In genomic region chr10:102452672-102453340, GRCh38 we compare ENCODE assay signal across 9 cellular contexts. TPM values are rescaled to one million over a fixed set of nuclear protein-coding genes. Genes with fewer than 3 reads are reported as not detected.
DNase-seq lines count a peak whose midpoint lies in the region; ATAC-seq and TF ChIP-seq lines count a peak whose summit lies in the region.
"Had no signal": no experiment of that assay in that cellular context is flagged by ENCODE, and none has a peak within 500 bp of the region (broad histone marks: within the 10 kb centered on the region; RNA-seq: fewer than 3 reads in every experiment).

No MANE protein-coding gene starts in this region.

- H2AFZ ChIP-seq in OCI-LY7 (ENCODE audit: low read length): no peak overlapping the region

- CTCF ChIA-PET in OCI-LY7 (lab: Charles Lee; ENCODE audit: unreplicated experiment): interaction anchor here (0.6 kb wide), 1 partner anchor 911 kb away, joined by 3 read pairs; no protein-coding TSS in a partner anchor

- peak; percentile 71 to 82 for ATAC-seq in activated naive CD4-positive, alpha-beta T cell treated with anti-CD3 and anti-CD28 coated beads, Interleukin-2, amount 50 U/mL, for 72 hours
- peak; percentile 1 to 18 for ATAC-seq in right cardiac atrium
- ATAC-seq in GM18505 (IDR thresholded peaks at IDR 0.05; ENCODE audit: unreplicated experiment): no peak
- ATAC-seq: body of pancreas had no signal

- peak overlapping the region; percentile 87 to 99 (median 95); a peak in 21 of 22 replicates for H3K4me2 ChIP-seq in BLaER1 treated with 17β-estradiol and CSF1 and Interleukin-3, amounts not matched to agents 10 nM and 100 nM
- H3K4me2 ChIP-seq in OCI-LY7 (ENCODE audit: low read length): no peak overlapping the region

- peaks cover 0 to 6% (median 0%) of the 10 kb centered on the region in 11 experiments; a peak in 5 of 22 replicates for H4K20me1 ChIP-seq in BLaER1 treated with 17β-estradiol and CSF1 and Interleukin-3, amounts not matched to agents 10 nM and 100 nM
- no peaks in the 10 kb centered on the region for H4K20me1 ChIP-seq in OCI-LY7 (ENCODE audit: insufficient read depth, low read length)

- H3K27ac Mint-ChIP-seq in activated naive CD4-positive, alpha-beta T cell treated with anti-CD3 and anti-CD28 coated beads, Interleukin-2, amount 50 U/mL, for 72 hours: peak overlapping the region; percentile 86 to 92

- no peaks in the 10 kb centered on the region for H3K27me3 ChIP-seq in BLaER1 treated with 17β-estradiol and CSF1 and Interleukin-3, amounts not matched to agents 10 nM and 100 nM
- no peaks in the 10 kb centered on the region for H3K27me3 ChIP-seq in right cardiac atrium (ENCODE audit: control insufficient read depth, insufficient read depth)
- H3K27me3 ChIP-seq: body of pancreas had no signal

- peak overlapping the region in 4 of 10 experiments; percentile 81 to 98 (median 89); a peak in 4 of 20 replicates for H3K4me3 ChIP-seq in BLaER1 treated with 17β-estradiol and CSF1 and Interleukin-3, amounts not matched to agents 10 nM and 100 nM
- no peak overlapping the region for H3K4me3 ChIP-seq in right cardiac atrium (ENCODE audit: low read length)
- no peak overlapping the region for H3K4me3 ChIP-seq in OCI-LY7 (ENCODE audit: low read depth, low read length, poor library complexity, severe bottlenecking)
- H3K4me3 ChIP-seq: body of pancreas had no signal

- no peak for TF ChIP-seq CTCF in OCI-LY7 (conservative IDR thresholded peaks at IDR 0.05; ENCODE audit: low read length)

- DNase-seq in NOMO-1 treated with DMSO at 0.1 percent for 48 hours (lab: John Stamatoyannopoulos, UW; ENCODE audit: unreplicated experiment): peak; percentile 67
- DNase-seq in activated naive CD4-positive, alpha-beta T cell treated with anti-CD3 and anti-CD28 coated beads, Interleukin-2, amount 50 U/mL, for 72 hours (ENCODE audit: low spot score in 2 of 2): peak; percentile 68 to 90
- peak in 2 of 3 donors; percentile 43 to 60 for DNase-seq in right cardiac atrium
- DNase-seq in stimulated activated CD8-positive, alpha-beta memory T cell treated with anti-CD3 and anti-CD28 coated beads, Interleukin-12 subunit alpha, Interleukin-12 subunit beta, amount 100 ng/mL, for 24 hours (ENCODE audit: extremely low read depth): peak; percentile 38
- no peak for DNase-seq in NCI-H146 treated with DMSO at 0.1 percent for 48 hours (lab: John Stamatoyannopoulos, UW; ENCODE audit: unreplicated experiment)
- DNase-seq in OCI-LY7 (ENCODE audit: low spot score): no peak

- H3K9me2 ChIP-seq in OCI-LY7 (ENCODE audit: insufficient read depth, low read length): no peaks in the 10 kb centered on the region

- H3K9me3 Mint-ChIP-seq in activated naive CD4-positive, alpha-beta T cell treated with anti-CD3 and anti-CD28 coated beads, Interleukin-2, amount 50 U/mL, for 72 hours: no peaks in the 10 kb centered on the region

- BruUV-seq in OCI-LY7 (replicated peaks; lab: Mats Ljungman, UMichigan): no TSS peak

- no peaks in the 10 kb centered on the region for H3K9me3 ChIP-seq in BLaER1 treated with 17β-estradiol and CSF1 and Interleukin-3, amounts not matched to agents 10 nM and 100 nM (replicated peaks in 1 of 11)
- H3K9me3 ChIP-seq in right cardiac atrium (ENCODE audit: control insufficient read depth, low read length) (no peaks in the 10 kb centered on the region), OCI-LY7 (ENCODE audit: low read length) (no peaks in the 10 kb centered on the region)

- H3K9ac ChIP-seq in BLaER1 treated with 17β-estradiol and CSF1 and Interleukin-3, amounts not matched to agents 10 nM and 100 nM: peak overlapping the region in 10 of 11 experiments; percentile 19 to 93 (median 45); a peak in 13 of 22 replicates

- peaks cover 23 to 59% (median 44%) of the 10 kb centered on the region in 11 experiments for H3K36me3 ChIP-seq in BLaER1 treated with 17β-estradiol and CSF1 and Interleukin-3, amounts not matched to agents 10 nM and 100 nM
- H3K36me3 ChIP-seq in OCI-LY7 (ENCODE audit: insufficient read depth, low read length): peaks cover 47% of the 10 kb centered on the region

- no peak for TF ChIP-seq POLR2A in GM18505 (IDR thresholded peaks at IDR 0.05; ENCODE audit: borderline replicate concordance, extremely low read depth, insufficient read depth, insufficient read length)

- H3K27ac ChIP-seq in BLaER1 treated with 17β-estradiol and CSF1 and Interleukin-3, amounts not matched to agents 10 nM and 100 nM: peak overlapping the region; percentile 46 to 95 (median 81); a peak in 20 of 22 replicates
- H3K27ac ChIP-seq in right cardiac atrium (ENCODE audit: low read length) (peak overlapping the region; percentile 42), OCI-LY7 (ENCODE audit: low read depth, low read length, poor library complexity, severe bottlenecking) (no peak overlapping the region)

- WGBS in right cardiac atrium: 45% methylated on average over 3 of the region's 3 CpGs

- peaks cover 22 to 23% of the 10 kb centered on the region in 2 donors for H3K36me3 Mint-ChIP-seq in activated naive CD4-positive, alpha-beta T cell treated with anti-CD3 and anti-CD28 coated beads, Interleukin-2, amount 50 U/mL, for 72 hours

- POLR2A ChIA-PET in OCI-LY7 (lab: Charles Lee): interaction anchor here (4.3 kb wide), 1 partner anchor 9 kb away, joined by 49 read pairs; no protein-coding TSS in a partner anchor

- intact Hi-C loops in right cardiac atrium (cut with DNase I): no loop called here
- intact Hi-C loops in OCI-LY7 (cut with micrococcal nuclease; ENCODE audit: unreplicated experiment): loop anchor here (5.0 kb wide), 1 partner anchor 194 kb away; no protein-coding TSS in a partner anchor

- H3K79me2 ChIP-seq in OCI-LY7 (ENCODE audit: insufficient read depth, low read depth, low read length): peaks cover 13% of the 10 kb centered on the region

- peaks cover 26 to 79% (median 47%) of the 10 kb centered on the region in 10 experiments for H3K4me1 ChIP-seq in BLaER1 treated with 17β-estradiol and CSF1 and Interleukin-3, amounts not matched to agents 10 nM and 100 nM
- peaks cover 3% of the 10 kb centered on the region for H3K4me1 ChIP-seq in right cardiac atrium (ENCODE audit: control insufficient read depth, insufficient read depth, low read length)
- H3K4me1 ChIP-seq in OCI-LY7 (ENCODE audit: insufficient read depth, low read length, poor library complexity, severe bottlenecking): peaks cover 25% of the 10 kb centered on the region

RNA-seq across cellular contexts. Expression of gene C10orf95, which starts 1.5 kb away (rescaled TPM):
- under 1 TPM in 1 of 2 donors, not detected in 1; 0.30 TPM for total RNA-seq in activated naive CD4-positive, alpha-beta T cell treated with anti-CD3 and anti-CD28 coated beads, Interleukin-2, amount 50 U/mL, for 72 hours
- total RNA-seq in right cardiac atrium: not detected
- polyA plus RNA-seq in right cardiac atrium: 0.09 TPM
- 0.67 and 3.3 TPM in 2 replicates for total RNA-seq in OCI-LY7 (2014; rRNA removed; shearing (Covaris generic))
- 0.50 and 0.67 TPM in 2 replicates for total RNA-seq in OCI-LY7 (2022)

RNA-seq across cellular contexts. Expression of gene CUEDC2, which starts 20.4 kb away (rescaled TPM):
- 10 to 100 TPM; 38.7 to 73.9 TPM for total RNA-seq in activated naive CD4-positive, alpha-beta T cell treated with anti-CD3 and anti-CD28 coated beads, Interleukin-2, amount 50 U/mL, for 72 hours
- total RNA-seq in right cardiac atrium (10 to 100 TPM; 68.7 to 78.6 (median 71.6) TPM), OCI-LY7 (2022) (71.6 and 73.3 TPM in 2 replicates)
- polyA plus RNA-seq in right cardiac atrium: 94.6 TPM
- 48.9 and 61.0 TPM in 2 replicates for total RNA-seq in OCI-LY7 (2014; rRNA removed; shearing (Covaris generic))

RNA-seq across cellular contexts. Expression of gene FBXL15, which starts 32.2 kb away (rescaled TPM):
- 10 to 100 TPM; 12.9 to 27.4 TPM for total RNA-seq in activated naive CD4-positive, alpha-beta T cell treated with anti-CD3 and anti-CD28 coated beads, Interleukin-2, amount 50 U/mL, for 72 hours
- total RNA-seq in right cardiac atrium (10 to 100 TPM; 14.0 to 15.6 (median 14.4) TPM), OCI-LY7 (2022) (13.4 and 18.2 TPM in 2 replicates)
- polyA plus RNA-seq in right cardiac atrium: 14.4 TPM
- total RNA-seq in OCI-LY7 (2014; rRNA removed; shearing (Covaris generic)): 13.3 and 20.9 TPM in 2 replicates

RNA-seq across cellular contexts. Expression of gene PSD, which starts 34.2 kb away (rescaled TPM):
- 10 to 100 TPM in 1 of 2 donors, 1 to 10 TPM in 1; 8.7 to 13.3 TPM for total RNA-seq in activated naive CD4-positive, alpha-beta T cell treated with anti-CD3 and anti-CD28 coated beads, Interleukin-2, amount 50 U/mL, for 72 hours
- total RNA-seq in right cardiac atrium: 1 to 10 TPM; 4.6 to 9.4 (median 6.6) TPM
- 5.7 TPM for polyA plus RNA-seq in right cardiac atrium
- 2.0 and 2.2 TPM in 2 replicates for total RNA-seq in OCI-LY7 (2014; rRNA removed; shearing (Covaris generic))
- 10.2 and 10.9 TPM in 2 replicates for total RNA-seq in OCI-LY7 (2022)

RNA-seq across cellular contexts. Expression of gene ACTR1A, which starts 49.7 kb away (rescaled TPM):
- 10 to 100 TPM; 48.9 to 97.4 TPM for total RNA-seq in activated naive CD4-positive, alpha-beta T cell treated with anti-CD3 and anti-CD28 coated beads, Interleukin-2, amount 50 U/mL, for 72 hours
- total RNA-seq in right cardiac atrium (100 to 1,000 TPM; 100 to 108 (median 107) TPM), OCI-LY7 (2022) (68.3 and 72.8 TPM in 2 replicates)
- 106 TPM for polyA plus RNA-seq in right cardiac atrium
- 51.2 and 55.5 TPM in 2 replicates for total RNA-seq in OCI-LY7 (2014; rRNA removed; shearing (Covaris generic))

Comparison
In these comparisons a context has a peak if more than half of its experiments do, and no peak if none do; other contexts are left out.
1. DNase-seq: peak in NOMO-1 treated with DMSO at 0.1 percent for 48 hours (single experiment), activated naive CD4-positive, alpha-beta T cell treated with anti-CD3 and anti-CD28 coated beads, Interleukin-2, amount 50 U/mL, for 72 hours (2 of 2), right cardiac atrium (2 of 3) and stimulated activated CD8-positive, alpha-beta memory T cell treated with anti-CD3 and anti-CD28 coated beads, Interleukin-12 subunit alpha, Interleukin-12 subunit beta, amount 100 ng/mL, for 24 hours (single experiment); none in NCI-H146 treated with DMSO at 0.1 percent for 48 hours (single experiment) and OCI-LY7 (single experiment).